ENCODE assay signal across 17 cellular contexts in the genomic region with DNA sequence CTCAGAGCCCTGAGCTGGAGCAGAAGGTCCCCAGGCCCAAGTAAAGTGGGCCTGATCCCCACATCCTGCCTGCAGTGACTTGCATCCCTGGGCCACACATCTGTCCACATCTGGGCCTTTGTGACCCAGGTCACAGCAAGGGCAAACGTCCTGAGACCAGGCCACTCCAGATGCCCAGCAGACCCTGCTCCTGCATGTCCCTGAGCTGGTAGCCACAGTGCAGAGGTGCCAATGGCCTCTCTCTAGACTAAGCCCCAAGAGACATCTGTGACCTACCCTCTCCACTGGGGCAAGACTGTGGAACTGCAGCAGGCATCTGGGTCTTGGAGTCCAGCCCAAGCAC. TPM values are rescaled to one million over a fixed set of nuclear protein-coding genes. Genes with fewer than 3 reads are reported as not detected.
DNase-seq lines count a peak whose midpoint lies in the region; ATAC-seq and TF ChIP-seq lines count a peak whose summit lies in the region.
"Had no signal": no experiment of that assay in that cellular context is flagged by ENCODE, and none has a peak within 500 bp of the region (broad histone marks: within the 10 kb centered on the region; RNA-seq: fewer than 3 reads in every experiment).

No MANE protein-coding gene starts in this region.

- CTCF ChIA-PET in T-cell (lab: Charles Lee): no interaction called here

- H2AFZ ChIP-seq in osteoblast (ENCODE audit: low read length): no peak overlapping the region

- no peaks in the 10 kb centered on the region for H3K9me3 ChIP-seq in osteoblast (ENCODE audit: low read depth, low read length)

- H3K4me1 Mint-ChIP-seq in T-cell: peaks cover 17 to 21% (median 21%) of the 10 kb centered on the region in 3 donors

- no peaks in the 10 kb centered on the region for H3K36me3 ChIP-seq in osteoblast (ENCODE audit: insufficient read depth, low read length)

- H3K4me3 Mint-ChIP-seq in T-cell: peak overlapping the region in 2 of 3 donors; percentile 3 to 79
- H3K4me3 Mint-ChIP-seq: CD14-positive monocyte had no signal

- H3K4me2 ChIP-seq in osteoblast (ENCODE audit: insufficient read depth, low read length): no peak overlapping the region

- no peaks in the 10 kb centered on the region for H3K36me3 Mint-ChIP-seq in T-cell
- H3K36me3 Mint-ChIP-seq: CD14-positive monocyte had no signal

- POLR2A ChIA-PET in T-cell (lab: Charles Lee): no interaction called here

- H3K27ac Mint-ChIP-seq in T-cell: no peak overlapping the region

- H3K9me3 Mint-ChIP-seq in T-cell: no peaks in the 10 kb centered on the region

- no peaks in the 10 kb centered on the region for H3K79me2 ChIP-seq in osteoblast (ENCODE audit: insufficient read depth, low read length)

- H3K27me3 ChIP-seq in osteoblast (ENCODE audit: insufficient read depth, low read length): peaks cover 31% of the 10 kb centered on the region

- no peaks in the 10 kb centered on the region for H3K4me1 ChIP-seq in osteoblast (ENCODE audit: insufficient read depth, low read length)

- no peak for ATAC-seq in left ventricle myocardium superior
- ATAC-seq in Right ventricle myocardium superior (ENCODE audit: poor library complexity): no peak
- no peak for ATAC-seq in T-cell (replicated peaks in 1 of 4)
- ATAC-seq in HG03442 (IDR thresholded peaks at IDR 0.05; ENCODE audit: unreplicated experiment): no peak
- ATAC-seq: K562 had no signal

- DNase-seq in left ventricle myocardium superior (peak; percentile 6), Right ventricle myocardium superior (no peak), T-cell (no peak), osteoblast (ENCODE audit: insufficient read length, low spot score, missing footprints) (peak; percentile 80), cerebellar nuclear complex (lab: John Stamatoyannopoulos, UW) (no peak), GM19238 (ENCODE audit: insufficient read length, low spot score) (no peak)
- DNase-seq: AML-193, GOT3, NCI-H1105, NCI-H1694, NCI-H2081 treated with DMSO at 0.1 percent for 48 hours, SHP77 treated with DMSO at 0.1 percent for 48 hours had no signal

- no peak overlapping the region for H3K4me3 ChIP-seq in osteoblast (ENCODE audit: insufficient read depth, low read length)
- H3K4me3 ChIP-seq: K562 had no signal

- H3K27me3 Mint-ChIP-seq in T-cell: peaks cover 20 to 45% of the 10 kb centered on the region in 2 donors

- no peak for TF ChIP-seq CTCF in osteoblast (IDR thresholded peaks at IDR 0.05; ENCODE audit: extremely low read depth, low read depth, low read length)

- intact Hi-C loops in left ventricle myocardium superior (cut with micrococcal nuclease) (no loop called here), Right ventricle myocardium superior (cut with DNase I) (no loop called here)

- no peak overlapping the region for H3K27ac ChIP-seq in osteoblast (ENCODE audit: low read depth, low read length)

- H4K20me1 ChIP-seq in osteoblast (ENCODE audit: insufficient read depth, low read length): no peaks in the 10 kb centered on the region

RNA-seq across cellular contexts. Expression of gene FLT4, which starts 2.5 kb away (rescaled TPM):
- total RNA-seq in left ventricle myocardium superior: 8.0 TPM
- 5.6 TPM for total RNA-seq in Right ventricle myocardium superior
- 10 to 100 TPM in 1 of 5 donors, 1 to 10 TPM in 4; 5.0 to 11.6 (median 8.6) TPM for total RNA-seq in T-cell
- total RNA-seq in osteoblast: not detected in 2 replicates
- total RNA-seq: OCI-LY7 had no signal

RNA-seq across cellular contexts. Expression of gene SCGB3A1, which starts 55.6 kb away (rescaled TPM):
- total RNA-seq in left ventricle myocardium superior (not detected), Right ventricle myocardium superior (not detected), T-cell (under 1 TPM in 2 of 5 donors, not detected in 3; 0.92 to 0.99 TPM), osteoblast (not detected in 2 replicates)
- total RNA-seq: NCI-H460, OCI-LY7 had no signal

Comparison
In these comparisons a context has a peak if more than half of its experiments do, and no peak if none do; other contexts are left out.
1. DNase-seq: peak in left ventricle myocardium superior (single experiment) and osteoblast (single experiment); none in Right ventricle myocardium superior (single experiment), T-cell (0 of 34), cerebellar nuclear complex (0 of 2) and GM19238 (single experiment).